ENCODE assay signal across 21 cellular contexts in the genomic region with DNA sequence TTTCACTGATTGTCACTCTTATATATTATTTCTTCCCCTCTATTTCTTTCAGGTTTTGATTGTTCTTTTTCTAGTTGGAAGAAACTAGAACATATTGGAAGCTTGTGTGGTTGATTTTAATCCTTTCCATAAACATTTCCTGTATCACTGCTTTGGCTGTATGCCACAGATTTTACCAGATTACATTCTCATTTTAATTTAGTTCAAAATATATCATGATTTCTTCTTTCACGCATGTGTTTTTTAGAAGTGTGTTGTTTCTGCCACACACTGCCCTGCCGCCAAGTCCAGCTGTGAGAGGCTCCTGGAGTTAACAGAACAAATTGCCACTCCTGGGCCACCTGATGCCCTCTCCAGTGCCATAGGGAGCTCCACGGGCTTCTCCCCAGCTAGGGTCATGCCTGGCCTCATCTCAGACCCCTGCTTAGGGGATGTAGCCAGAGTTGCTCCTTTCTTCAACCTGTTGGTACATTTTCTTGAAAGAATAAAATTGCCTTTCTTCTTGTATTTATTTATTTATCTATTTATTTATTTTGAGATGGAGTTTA.
"Had no signal": no experiment of that assay in that cellular context is flagged by ENCODE, and none has a peak within 500 bp of the region (broad histone marks: within the 10 kb centered on the region; RNA-seq: fewer than 3 reads in every experiment).

No MANE protein-coding gene starts in this region.

- H3K27me3 ChIP-seq: breast epithelium, Peyer's patch had no signal

- DNase-seq: activated CD4-positive, alpha-beta T cell treated with anti-CD3 and anti-CD28 coated beads for 4 hours; activated CD8-positive, alpha-beta memory T cell treated with anti-CD3 and anti-CD28 coated beads, Interleukin-2, amount 10 ng/mL, durations not matched to agents 7 days and 5 days; activated effector memory CD4-positive, alpha-beta T cell treated with Interleukin-2 at 50 U/mL for 16 hours; activated naive CD4-positive, alpha-beta T cell; activated T-cell treated with anti-CD3 and anti-CD28 coated beads, Interleukin-2, amount 50 U/mL, for 24 hours; caudate nucleus; KG1; NCI-H1092; NCI-H1417; NCI-H1694; NCI-H2029; NCI-H2107; NCI-H2171 treated with DMSO at 0.1 percent for 48 hours; NCI-H226; NCI-H526; Peyer's patch; SHP77; T-helper 2 cell; WERI-Rb-1 had no signal

- ATAC-seq: activated CD8-positive, alpha-beta memory T cell treated with anti-CD3 and anti-CD28 coated beads, Interleukin-2, amount 10 ng/mL, durations not matched to agents 7 days and 5 days had no signal

- H3K9me3 ChIP-seq: breast epithelium, Peyer's patch had no signal

- H3K4me3 ChIP-seq: breast epithelium, Peyer's patch had no signal

- H3K36me3 ChIP-seq: breast epithelium, Peyer's patch, WERI-Rb-1 had no signal

- H3K27ac ChIP-seq: breast epithelium, Peyer's patch, RWPE1, WERI-Rb-1 had no signal

- H3K4me1 ChIP-seq: breast epithelium, Peyer's patch had no signal
